Comparison of ENCODE assay signal across 1 cellular context in genomic region chr17:42819939-42820535, GRCh38.
A peak's percentile ranks its signal among the peaks of the same experiment; 100 is the strongest.
TF ChIP-seq lines count a peak whose summit lies in the region.

No MANE protein-coding gene starts in this region.

TF ChIP-seq in HepG2, 621 proteins besides CTCF, POLR2A, EP300 and RAD21 (continues in another document):
- TF ChIP-seq NFIC (IDR thresholded peaks at IDR 0.05; ENCODE audit: low read length) (no peak), SMC3 (IDR thresholded peaks at IDR 0.05; ENCODE audit: low read length) (peak; percentile 82), ZBTB3 (CRISPR knock-in tag; IDR thresholded peaks at IDR 0.05; ENCODE audit: borderline replicate concordance, low read depth) (no peak), FOXA3 (CRISPR knock-in tag; IDR thresholded peaks at IDR 0.05) (peak; percentile 31; the same call in 1 of the 2 replicates), PRDM4 (CRISPR knock-in tag; IDR thresholded peaks at IDR 0.05; ENCODE audit: borderline replicate concordance) (no peak), AFF4 (CRISPR knock-in tag; IDR thresholded peaks at IDR 0.05) (no peak), RBM22 (optimal IDR thresholded peaks at IDR 0.05; ENCODE audit: low read length) (peak; percentile 43), ZNF142 (CRISPR knock-in tag; IDR thresholded peaks at IDR 0.05) (0 out of 2 replicates have a peak, but pooled peaks have one; percentile 32), TFAP4 (IDR thresholded peaks at IDR 0.05; ENCODE audit: borderline replicate concordance, low read depth) (peak; percentile 54), THAP11 (CRISPR knock-in tag; IDR thresholded peaks at IDR 0.05) (peak; percentile 65; the same call in 1 of the 2 replicates), TEAD3 (CRISPR knock-in tag; optimal IDR thresholded peaks at IDR 0.05; ENCODE audit: borderline replicate concordance) (peak; percentile 25), MAFF (IDR thresholded peaks at IDR 0.05; ENCODE audit: low read depth, low read length) (peak; percentile 56), SOX5 (CRISPR knock-in tag; IDR thresholded peaks at IDR 0.05; ENCODE audit: borderline replicate concordance) (no peak), FOSL2 (CRISPR knock-in tag; IDR thresholded peaks at IDR 0.05) (peak; percentile 45), HOXA5 (CRISPR knock-in tag; IDR thresholded peaks at IDR 0.05) (peak; percentile 60; the same call in 1 of the 2 replicates), EED (CRISPR knock-in tag; IDR thresholded peaks at IDR 0.05) (no peak), TFDP2 (CRISPR knock-in tag; IDR thresholded peaks at IDR 0.05) (no peak), ARID3A (IDR thresholded peaks at IDR 0.05; ENCODE audit: low read depth, low read length) (peak; percentile 72), XRCC5 (optimal IDR thresholded peaks at IDR 0.05; ENCODE audit: low read length) (peak; percentile 90), FOXJ3 (CRISPR knock-in tag; IDR thresholded peaks at IDR 0.05; ENCODE audit: borderline replicate concordance) (0 out of 2 replicates have a peak, but pooled peaks have one; percentile 22), ZNF331 (CRISPR knock-in tag; IDR thresholded peaks at IDR 0.05) (peak; percentile 59; the same call in 1 of the 2 replicates), ZNF570 (CRISPR knock-in tag; IDR thresholded peaks at IDR 0.05; ENCODE audit: borderline replicate concordance) (no peak), FOXP4 (CRISPR knock-in tag; IDR thresholded peaks at IDR 0.05) (peak; percentile 32; the same call in 1 of the 2 replicates), MAX (IDR thresholded peaks at IDR 0.05) (no peak), ZBTB49 (CRISPR knock-in tag; IDR thresholded peaks at IDR 0.05; ENCODE audit: borderline replicate concordance) (no peak), CREB1 (IDR thresholded peaks at IDR 0.05) (no peak), CREB1 (CRISPR knock-in tag; IDR thresholded peaks at IDR 0.05) (peak; percentile 40; the same call in 1 of the 2 replicates), NR2F6 (IDR thresholded peaks at IDR 0.05) (peak; percentile 46), NR2F6 (CRISPR knock-in tag; IDR thresholded peaks at IDR 0.05) (no peak; the same call in 1 of the 2 replicates), MED1 (CRISPR knock-in tag; IDR thresholded peaks at IDR 0.05) (0 out of 2 replicates have a peak, but pooled peaks have one; percentile 11), STAG1 (CRISPR knock-in tag; IDR thresholded peaks at IDR 0.05) (peak; percentile 71), NR1H2 (CRISPR knock-in tag; IDR thresholded peaks at IDR 0.05; ENCODE audit: borderline replicate concordance, low read depth) (no peak)
